ENCODE assay signal across 1 cellular context in the genomic region with DNA sequence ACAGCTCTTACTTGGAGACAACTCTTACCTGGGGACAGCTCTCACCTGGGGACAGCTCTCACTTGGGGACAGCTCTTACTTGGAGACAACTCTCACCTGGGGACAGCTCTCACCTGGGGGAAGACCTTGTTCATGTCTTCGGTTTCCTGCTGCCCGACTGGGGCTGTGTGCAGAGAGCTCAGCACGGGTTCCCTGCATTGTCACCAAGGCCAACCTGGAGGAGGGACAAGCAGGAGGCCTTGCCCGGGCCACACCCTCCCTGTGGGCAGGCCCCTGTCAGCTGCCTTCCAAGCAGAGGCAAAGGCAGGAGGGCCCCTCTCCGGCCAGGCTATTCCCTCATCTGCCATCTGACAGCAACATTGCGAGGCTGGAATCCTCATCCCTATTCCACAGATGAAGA.
TF ChIP-seq lines count a peak whose summit lies in the region.

A gene with protein sequence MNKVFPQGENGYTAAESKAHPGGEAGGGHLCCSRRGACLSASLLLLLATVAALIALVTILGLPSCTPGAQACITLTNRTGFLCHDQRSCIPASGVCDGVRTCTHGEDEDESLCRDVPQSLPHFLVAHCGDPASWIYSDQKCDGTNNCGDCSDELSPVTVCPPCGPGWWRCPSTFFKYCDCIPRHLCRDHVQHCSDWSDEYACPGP (minus strand): TSS at position 208 of the 400 bp plus-strand sequence. CDS start 74 bp downstream, at position 134.

TF ChIP-seq in HepG2, 621 proteins besides CTCF, POLR2A, EP300 and RAD21 (continued from another document):
- TF ChIP-seq, protein P1, sequence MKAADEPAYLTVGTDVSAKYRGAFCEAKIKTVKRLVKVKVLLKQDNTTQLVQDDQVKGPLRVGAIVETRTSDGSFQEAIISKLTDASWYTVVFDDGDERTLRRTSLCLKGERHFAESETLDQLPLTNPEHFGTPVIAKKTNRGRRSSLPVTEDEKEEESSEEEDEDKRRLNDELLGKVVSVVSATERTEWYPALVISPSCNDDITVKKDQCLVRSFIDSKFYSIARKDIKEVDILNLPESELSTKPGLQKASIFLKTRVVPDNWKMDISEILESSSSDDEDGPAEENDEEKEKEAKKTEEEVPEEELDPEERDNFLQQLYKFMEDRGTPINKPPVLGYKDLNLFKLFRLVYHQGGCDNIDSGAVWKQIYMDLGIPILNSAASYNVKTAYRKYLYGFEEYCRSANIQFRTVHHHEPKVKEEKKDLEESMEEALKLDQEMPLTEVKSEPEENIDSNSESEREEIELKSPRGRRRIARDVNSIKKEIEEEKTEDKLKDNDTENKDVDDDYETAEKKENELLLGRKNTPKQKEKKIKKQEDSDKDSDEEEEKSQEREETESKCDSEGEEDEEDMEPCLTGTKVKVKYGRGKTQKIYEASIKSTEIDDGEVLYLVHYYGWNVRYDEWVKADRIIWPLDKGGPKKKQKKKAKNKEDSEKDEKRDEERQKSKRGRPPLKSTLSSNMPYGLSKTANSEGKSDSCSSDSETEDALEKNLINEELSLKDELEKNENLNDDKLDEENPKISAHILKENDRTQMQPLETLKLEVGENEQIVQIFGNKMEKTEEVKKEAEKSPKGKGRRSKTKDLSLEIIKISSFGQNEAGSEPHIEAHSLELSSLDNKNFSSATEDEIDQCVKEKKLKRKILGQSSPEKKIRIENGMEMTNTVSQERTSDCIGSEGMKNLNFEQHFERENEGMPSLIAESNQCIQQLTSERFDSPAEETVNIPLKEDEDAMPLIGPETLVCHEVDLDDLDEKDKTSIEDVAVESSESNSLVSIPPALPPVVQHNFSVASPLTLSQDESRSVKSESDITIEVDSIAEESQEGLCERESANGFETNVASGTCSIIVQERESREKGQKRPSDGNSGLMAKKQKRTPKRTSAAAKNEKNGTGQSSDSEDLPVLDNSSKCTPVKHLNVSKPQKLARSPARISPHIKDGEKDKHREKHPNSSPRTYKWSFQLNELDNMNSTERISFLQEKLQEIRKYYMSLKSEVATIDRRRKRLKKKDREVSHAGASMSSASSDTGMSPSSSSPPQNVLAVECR (CRISPR knock-in tag; IDR thresholded peaks at IDR 0.05; ENCODE audit: borderline replicate concordance), result peak; percentile 14; the same call in 1 of the 2 replicates
- TF ChIP-seq ZNF292 (CRISPR knock-in tag; IDR thresholded peaks at IDR 0.05; ENCODE audit: borderline replicate concordance, low read depth) (peak; percentile 40; the same call in 1 of the 2 replicates), ZNF33B (CRISPR knock-in tag; IDR thresholded peaks at IDR 0.05) (no peak), ZNF672 (CRISPR knock-in tag; IDR thresholded peaks at IDR 0.05) (no peak), JUND (CRISPR knock-in tag; IDR thresholded peaks at IDR 0.05) (no peak), ZNF768 (CRISPR knock-in tag; IDR thresholded peaks at IDR 0.05) (peak; percentile 19; the same call in 1 of the 2 replicates), HNRNPL (IDR thresholded peaks at IDR 0.05; ENCODE audit: low read depth, low read length) (0 out of 2 replicates have a peak, but pooled peaks have one; percentile 39), NFATC3 (CRISPR knock-in tag; IDR thresholded peaks at IDR 0.05) (no peak), ZNF263 (CRISPR knock-in tag; IDR thresholded peaks at IDR 0.05) (peak; percentile 52), SALL2 (CRISPR knock-in tag; IDR thresholded peaks at IDR 0.05) (peak; percentile 71; the same call in 1 of the 2 replicates), MYC (CRISPR knock-in tag; IDR thresholded peaks at IDR 0.05; ENCODE audit: borderline replicate concordance) (peak; percentile 28; the same call in 1 of the 2 replicates), KDM5B (CRISPR knock-in tag; IDR thresholded peaks at IDR 0.05; ENCODE audit: borderline replicate concordance) (no peak), ZNF773 (CRISPR knock-in tag; IDR thresholded peaks at IDR 0.05; ENCODE audit: borderline replicate concordance) (no peak), ZNF235 (CRISPR knock-in tag; IDR thresholded peaks at IDR 0.05; ENCODE audit: borderline replicate concordance) (no peak), JARID2 (CRISPR knock-in tag; IDR thresholded peaks at IDR 0.05; ENCODE audit: insufficient replicate concordance) (no peak), SAP130 (CRISPR knock-in tag; IDR thresholded peaks at IDR 0.05; ENCODE audit: low read depth) (peak; percentile 72), ZNF205 (CRISPR knock-in tag; IDR thresholded peaks at IDR 0.05) (no peak)
- TF ChIP-seq, protein P2, sequence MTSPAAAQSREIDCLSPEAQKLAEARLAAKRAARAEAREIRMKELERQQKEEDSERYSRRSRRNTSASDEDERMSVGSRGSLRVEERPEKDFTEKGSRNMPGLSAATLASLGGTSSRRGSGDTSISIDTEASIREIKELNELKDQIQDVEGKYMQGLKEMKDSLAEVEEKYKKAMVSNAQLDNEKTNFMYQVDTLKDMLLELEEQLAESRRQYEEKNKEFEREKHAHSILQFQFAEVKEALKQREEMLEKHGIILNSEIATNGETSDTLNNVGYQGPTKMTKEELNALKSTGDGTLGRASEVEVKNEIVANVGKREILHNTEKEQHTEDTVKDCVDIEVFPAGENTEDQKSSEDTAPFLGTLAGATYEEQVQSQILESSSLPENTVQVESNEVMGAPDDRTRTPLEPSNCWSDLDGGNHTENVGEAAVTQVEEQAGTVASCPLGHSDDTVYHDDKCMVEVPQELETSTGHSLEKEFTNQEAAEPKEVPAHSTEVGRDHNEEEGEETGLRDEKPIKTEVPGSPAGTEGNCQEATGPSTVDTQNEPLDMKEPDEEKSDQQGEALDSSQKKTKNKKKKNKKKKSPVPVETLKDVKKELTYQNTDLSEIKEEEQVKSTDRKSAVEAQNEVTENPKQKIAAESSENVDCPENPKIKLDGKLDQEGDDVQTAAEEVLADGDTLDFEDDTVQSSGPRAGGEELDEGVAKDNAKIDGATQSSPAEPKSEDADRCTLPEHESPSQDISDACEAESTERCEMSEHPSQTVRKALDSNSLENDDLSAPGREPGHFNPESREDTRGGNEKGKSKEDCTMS (CRISPR knock-in tag; conservative IDR thresholded peaks at IDR 0.05), result no peak
- TF ChIP-seq, protein P3, sequence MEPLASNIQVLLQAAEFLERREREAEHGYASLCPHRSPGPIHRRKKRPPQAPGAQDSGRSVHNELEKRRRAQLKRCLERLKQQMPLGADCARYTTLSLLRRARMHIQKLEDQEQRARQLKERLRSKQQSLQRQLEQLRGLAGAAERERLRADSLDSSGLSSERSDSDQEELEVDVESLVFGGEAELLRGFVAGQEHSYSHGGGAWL (CRISPR knock-in tag; IDR thresholded peaks at IDR 0.05), result no peak
TF ChIP-seq in HepG2: peak in this region for 21.
